9 cellular contexts compared by ENCODE assay signal in the genomic region with DNA sequence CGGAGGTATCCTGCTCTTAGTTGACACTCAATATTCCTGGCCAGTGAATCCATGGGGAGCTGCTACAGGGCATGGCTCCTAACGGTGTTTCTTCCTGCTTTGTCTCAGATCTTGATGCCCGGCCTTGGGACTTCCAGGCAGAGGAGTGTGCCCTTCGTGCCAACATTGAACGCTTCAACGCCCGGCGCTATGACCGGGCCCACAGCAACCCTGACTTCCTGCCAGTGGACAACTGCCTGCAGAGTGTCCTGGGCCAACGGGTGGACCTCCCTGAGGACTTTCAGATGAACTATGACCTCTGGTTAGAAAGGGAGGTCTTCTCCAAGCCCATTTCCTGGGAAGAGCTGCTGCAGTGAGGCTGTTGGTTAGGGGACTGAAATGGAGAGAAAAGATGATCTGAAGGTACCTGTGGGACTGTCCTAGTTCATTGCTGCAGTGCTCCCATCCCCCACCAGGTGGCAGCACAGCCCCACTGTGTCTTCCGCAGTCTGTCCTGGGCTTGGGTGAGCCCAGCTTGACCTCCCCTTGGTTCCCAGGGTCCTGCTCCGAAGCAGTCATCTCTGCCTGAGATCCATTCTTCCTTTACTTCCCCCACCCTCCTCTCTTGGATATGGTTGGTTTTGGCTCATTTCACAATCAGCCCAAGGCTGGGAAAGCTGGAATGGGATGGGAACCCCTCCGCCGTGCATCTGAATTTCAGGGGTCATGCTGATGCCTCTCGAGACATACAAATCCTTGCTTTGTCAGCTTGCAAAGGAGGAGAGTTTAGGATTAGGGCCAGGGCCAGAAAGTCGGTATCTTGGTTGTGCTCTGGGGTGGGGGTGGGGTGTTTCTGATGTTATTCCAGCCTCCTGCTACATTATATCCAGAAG. TPM values are rescaled to one million over a fixed set of nuclear protein-coding genes. Genes with fewer than 3 reads are reported as not detected.
DNase-seq lines count a peak whose midpoint lies in the region; ATAC-seq and TF ChIP-seq lines count a peak whose summit lies in the region.
"Had no signal": no experiment of that assay in that cellular context is flagged by ENCODE, and none has a peak within 500 bp of the region (broad histone marks: within the 10 kb centered on the region; RNA-seq: fewer than 3 reads in every experiment).

No MANE protein-coding gene starts in this region.

- H3K4me1 ChIP-seq in RWPE2 (ENCODE audit: insufficient read depth, poor library complexity, severe bottlenecking) = no peaks in the 10 kb centered on the region

- H3K36me3 ChIP-seq in H7 (replicated peaks; ENCODE audit: control insufficient read depth, insufficient read depth, low read length) = peaks cover 68% of the 10 kb centered on the region
- peaks cover 79% of the 10 kb centered on the region for H3K36me3 ChIP-seq in RWPE2 (ENCODE audit: low read depth)

- H3K4me1 Mint-ChIP-seq in CD14-positive monocyte (peaks cover 10% of the 10 kb centered on the region), progenitor cell of endocrine pancreas (ENCODE audit: low read depth) (peaks cover under 1% of the 10 kb centered on the region)

- no peaks in the 10 kb centered on the region for H3K9me3 ChIP-seq in RWPE2 (ENCODE audit: severe bottlenecking)

- no peaks in the 10 kb centered on the region for H3K9me3 Mint-ChIP-seq in CD14-positive monocyte
- no peaks in the 10 kb centered on the region for H3K9me3 Mint-ChIP-seq in progenitor cell of endocrine pancreas (ENCODE audit: low read depth)

- H3K27ac Mint-ChIP-seq in CD14-positive monocyte = no peak overlapping the region
- H3K27ac Mint-ChIP-seq in progenitor cell of endocrine pancreas = no peak overlapping the region

- peak; percentile 70 for ATAC-seq in RWPE2 (ENCODE audit: low read depth)
- ATAC-seq in GM18858 (IDR thresholded peaks at IDR 0.05; ENCODE audit: unreplicated experiment) = no peak

- H3K27me3 Mint-ChIP-seq in CD14-positive monocyte (ENCODE audit: low read depth in 3 of 3) (no peaks in the 10 kb centered on the region), progenitor cell of endocrine pancreas (no peaks in the 10 kb centered on the region)

- DNase-seq in CD14-positive monocyte (ENCODE audit: low spot score) = no peak
- peak; percentile 90 for DNase-seq in H7
- no peak for DNase-seq in RWPE2 (ENCODE audit: low spot score)
- DNase-seq in activated effector memory CD4-positive, alpha-beta T cell treated with Interleukin-2 at 50 U/mL for 16 hours = peak; percentile 48
- DNase-seq in globus pallidus (ENCODE audit: low spot score) = peak; percentile 47
- peak; percentile 73 for DNase-seq in progenitor cell of endocrine pancreas (ENCODE audit: low spot score, unreplicated experiment)
- no peak for DNase-seq in NCI-H1048 (lab: John Stamatoyannopoulos, UW)

- H3K4me3 Mint-ChIP-seq in CD14-positive monocyte (no peak overlapping the region), progenitor cell of endocrine pancreas (ENCODE audit: low read depth) (no peak overlapping the region)

- H3K36me3 Mint-ChIP-seq in CD14-positive monocyte (peaks cover 95 to 97% of the 10 kb centered on the region in 2 donors), progenitor cell of endocrine pancreas (ENCODE audit: insufficient read depth) (peaks cover 38% of the 10 kb centered on the region)

- intact Hi-C loops in CD14-positive monocyte (cut with micrococcal nuclease) = loop anchor here in 1 of 2 donors (1.0 kb wide), 1 partner anchor 53 kb away; no protein-coding TSS in a partner anchor

- no peak overlapping the region for H3K4me3 ChIP-seq in H7 (ENCODE audit: insufficient read depth, low read depth, low read length)
- no peak overlapping the region for H3K4me3 ChIP-seq in RWPE2 (ENCODE audit: severe bottlenecking)

- TF ChIP-seq CTCF in CD14-positive monocyte (IDR thresholded peaks at IDR 0.05) = peak; percentile 98
- peak; percentile 89 for TF ChIP-seq CTCF in RWPE2 (IDR thresholded peaks at IDR 0.05; ENCODE audit: poor library complexity, severe bottlenecking)
- TF ChIP-seq CTCF in progenitor cell of endocrine pancreas (IDR thresholded peaks at IDR 0.05; ENCODE audit: unreplicated experiment) = peak; percentile 94

- H3K27ac ChIP-seq in RWPE2 (ENCODE audit: poor library complexity, severe bottlenecking) = no peak overlapping the region

- H3K27me3 ChIP-seq in H7 (ENCODE audit: control insufficient read depth, insufficient read depth, low read length) (no peaks in the 10 kb centered on the region), RWPE2 (ENCODE audit: insufficient read depth, poor library complexity, severe bottlenecking) (no peaks in the 10 kb centered on the region)

RNA-seq across cellular contexts. Expression of gene ALX3, which starts 16.7 kb away (rescaled TPM):
- polyA plus RNA-seq in CD14-positive monocyte = not detected
- 0.35 TPM in 1 of 2 replicates, not detected in the other for total RNA-seq in H7 (2014; rRNA removed; shearing (Covaris generic))
- total RNA-seq in progenitor cell of endocrine pancreas = 2.8 and 3.7 TPM in 2 replicates
- total RNA-seq: skeletal muscle tissue had no signal

RNA-seq across cellular contexts. Expression of gene STRIP1, which starts 19.4 kb away (rescaled TPM):
- 10 to 100 TPM in 1 of 2 donors, 1 to 10 TPM in 1; 8.9 to 11.0 TPM for polyA plus RNA-seq in CD14-positive monocyte
- total RNA-seq in H7 (2014; rRNA removed; shearing (Covaris generic)) = 55.6 and 65.8 TPM in 2 replicates
- 79.1 and 86.4 TPM in 2 replicates for total RNA-seq in progenitor cell of endocrine pancreas

RNA-seq across cellular contexts. Expression of gene UBL4B, which starts 58.5 kb away (rescaled TPM):
- not detected for polyA plus RNA-seq in CD14-positive monocyte
- total RNA-seq in H7 (2014; rRNA removed; shearing (Covaris generic)) = not detected in 2 replicates
- 0.20 TPM in 1 of 2 replicates, not detected in the other for total RNA-seq in progenitor cell of endocrine pancreas
- total RNA-seq: skeletal muscle tissue had no signal

Comparison
In these comparisons a context has a peak if more than half of its experiments do, and no peak if none do; other contexts are left out.
1. DNase-seq: peak in H7 (single experiment), activated effector memory CD4-positive, alpha-beta T cell treated with Interleukin-2 at 50 U/mL for 16 hours (single experiment), globus pallidus (single experiment) and progenitor cell of endocrine pancreas (single experiment); none in CD14-positive monocyte (single experiment), RWPE2 (single experiment) and NCI-H1048 (single experiment).
2. Peak in every context shown above with its lines, with median percentiles within 50 percentile points of each other: CTCF ChIP-seq.